ENCODE assay signal across 28 cellular contexts in genomic region chr12:39627914-39628313, GRCh38. TPM values are rescaled to one million over a fixed set of nuclear protein-coding genes. Genes with fewer than 3 reads are reported as not detected.
DNase-seq lines count a peak whose midpoint lies in the region; ATAC-seq and TF ChIP-seq lines count a peak whose summit lies in the region.
"Had no signal": no experiment of that assay in that cellular context is flagged by ENCODE, and none has a peak within 500 bp of the region (broad histone marks: within the 10 kb centered on the region; RNA-seq: fewer than 3 reads in every experiment).

No MANE protein-coding gene starts in this region.

- peak; percentile 18 to 27 for DNase-seq in activated T-cell treated with anti-CD3 and anti-CD28 coated beads, Interleukin-2, amount 50 U/mL, for 72 hours
- DNase-seq in activated T-cell treated with anti-CD3 and anti-CD28 coated beads, Interleukin-2, amount 50 U/mL, for 1 hour = no peak
- DNase-seq in T-cell (no peak), anterior cingulate cortex (lab: John Stamatoyannopoulos, UW) (no peak), foreskin fibroblast (no peak)
- no peak for DNase-seq in activated naive CD8-positive, alpha-beta T cell treated with anti-CD3 and anti-CD28 coated beads, Interleukin-2, amount 10 ng/mL, durations not matched to agents 7 days and 5 days
- DNase-seq: activated gamma-delta T cell; DMS 273 treated with DMSO at 0.1 percent for 48 hours; effector CD4-positive, alpha-beta T cell; erythroblast; foreskin keratinocyte; immature natural killer cell; KG1; naive B cell; NCI-H1694; NCI-H69; ovary; stimulated activated CD4-positive, alpha-beta T cell treated with anti-CD3 and anti-CD28 coated beads, Interleukin-4, amount 100 ng/mL, for 24 hours; upper lobe of left lung had no signal

- H3K4me1 Mint-ChIP-seq in activated T-cell treated with anti-CD3 and anti-CD28 coated beads, Interleukin-2, amount 50 U/mL, for 72 hours (ENCODE audit: low read depth) = peaks cover 72% of the 10 kb centered on the region
- peaks cover 58 to 61% (median 61%) of the 10 kb centered on the region in 3 donors for H3K4me1 Mint-ChIP-seq in T-cell
- H3K4me1 Mint-ChIP-seq in activated naive CD8-positive, alpha-beta T cell treated with anti-CD3 and anti-CD28 coated beads, Interleukin-2, amount 10 ng/mL, durations not matched to agents 7 days and 5 days = peaks cover 44% of the 10 kb centered on the region
- peaks cover 67% of the 10 kb centered on the region for H3K4me1 Mint-ChIP-seq in stimulated activated naive CD8-positive, alpha-beta T cell treated with anti-CD3 and anti-CD28 coated beads, Interleukin-15, Interleukin-2, amounts not matched to agents 100 ng/mL and 50 ng/mL, for 24 hours (ENCODE audit: low read depth)

- peak overlapping the region; percentile 59 to 81 for H3K4me3 Mint-ChIP-seq in activated T-cell treated with anti-CD3 and anti-CD28 coated beads, Interleukin-2, amount 50 U/mL, for 72 hours
- H3K4me3 Mint-ChIP-seq in T-cell = peak overlapping the region in 2 of 3 donors; percentile 32 to 35
- peak overlapping the region; percentile 67 for H3K4me3 Mint-ChIP-seq in activated naive CD8-positive, alpha-beta T cell treated with anti-CD3 and anti-CD28 coated beads, Interleukin-2, amount 10 ng/mL, durations not matched to agents 7 days and 5 days
- H3K4me3 Mint-ChIP-seq in stimulated activated naive CD8-positive, alpha-beta T cell treated with anti-CD3 and anti-CD28 coated beads, Interleukin-15, Interleukin-2, amounts not matched to agents 100 ng/mL and 50 ng/mL, for 24 hours = peak overlapping the region; percentile 49
- H3K4me3 Mint-ChIP-seq: brain had no signal

- no peak overlapping the region for H3K4me3 ChIP-seq in foreskin fibroblast (ENCODE audit: low read depth in 1 of 2, low read length in 2 of 2)
- H3K4me3 ChIP-seq: BLaER1 treated with 17β-estradiol and CSF1 and Interleukin-3, amounts not matched to agents 10 nM and 100 nM; HAP-1; hepatocyte; ovary; SK-N-MC; upper lobe of left lung had no signal

- H3K9me3 Mint-ChIP-seq in activated T-cell treated with anti-CD3 and anti-CD28 coated beads, Interleukin-2, amount 50 U/mL, for 72 hours = no peaks in the 10 kb centered on the region
- H3K9me3 Mint-ChIP-seq in T-cell = no peaks in the 10 kb centered on the region
- H3K9me3 Mint-ChIP-seq in activated naive CD8-positive, alpha-beta T cell treated with anti-CD3 and anti-CD28 coated beads, Interleukin-2, amount 10 ng/mL, durations not matched to agents 7 days and 5 days = no peaks in the 10 kb centered on the region
- peaks cover 4% of the 10 kb centered on the region for H3K9me3 Mint-ChIP-seq in stimulated activated naive CD8-positive, alpha-beta T cell treated with anti-CD3 and anti-CD28 coated beads, Interleukin-15, Interleukin-2, amounts not matched to agents 100 ng/mL and 50 ng/mL, for 24 hours
- H3K9me3 Mint-ChIP-seq: brain, immature natural killer cell, naive B cell had no signal

- CTCF ChIA-PET in T-cell (lab: Charles Lee) = interaction anchor here in 1 of 2 donors (1.0 to 1.1 kb wide), 2 partner anchors 8 to 22 kb away, joined by 3 read pairs; partner anchors contain the start of gene ABCD2

- H3K27ac Mint-ChIP-seq in activated T-cell treated with anti-CD3 and anti-CD28 coated beads, Interleukin-2, amount 50 U/mL, for 72 hours = peak overlapping the region; percentile 96
- peak overlapping the region; percentile 89 to 94 for H3K27ac Mint-ChIP-seq in T-cell
- peak overlapping the region; percentile 83 for H3K27ac Mint-ChIP-seq in activated naive CD8-positive, alpha-beta T cell treated with anti-CD3 and anti-CD28 coated beads, Interleukin-2, amount 10 ng/mL, durations not matched to agents 7 days and 5 days
- peak overlapping the region; percentile 88 for H3K27ac Mint-ChIP-seq in stimulated activated naive CD8-positive, alpha-beta T cell treated with anti-CD3 and anti-CD28 coated beads, Interleukin-15, Interleukin-2, amounts not matched to agents 100 ng/mL and 50 ng/mL, for 24 hours
- H3K27ac Mint-ChIP-seq: brain had no signal

- peak; percentile 81 to 84 for ATAC-seq in activated T-cell treated with anti-CD3 and anti-CD28 coated beads, Interleukin-2, amount 50 U/mL, for 72 hours (replicated peaks in 1 of 2)
- ATAC-seq in T-cell (replicated peaks in 1 of 4) (peak in 3 of 4 experiments; percentile 26 to 53 (median 45)), HG03520 (IDR thresholded peaks at IDR 0.05; ENCODE audit: unreplicated experiment) (no peak)
- peak; percentile 57 for ATAC-seq in activated naive CD8-positive, alpha-beta T cell treated with anti-CD3 and anti-CD28 coated beads, Interleukin-2, amount 10 ng/mL, durations not matched to agents 7 days and 5 days (ENCODE audit: low read depth)
- ATAC-seq: foreskin keratinocyte, left lobe of liver had no signal

- no peak for TF ChIP-seq CTCF in foreskin fibroblast (IDR thresholded peaks at IDR 0.05; ENCODE audit: low read depth, low read length)

- H3K27me3 Mint-ChIP-seq in activated T-cell treated with anti-CD3 and anti-CD28 coated beads, Interleukin-2, amount 50 U/mL, for 72 hours (ENCODE audit: low read depth) = no peaks in the 10 kb centered on the region
- no peaks in the 10 kb centered on the region for H3K27me3 Mint-ChIP-seq in T-cell
- H3K27me3 Mint-ChIP-seq in activated naive CD8-positive, alpha-beta T cell treated with anti-CD3 and anti-CD28 coated beads, Interleukin-2, amount 10 ng/mL, durations not matched to agents 7 days and 5 days = no peaks in the 10 kb centered on the region
- no peaks in the 10 kb centered on the region for H3K27me3 Mint-ChIP-seq in stimulated activated naive CD8-positive, alpha-beta T cell treated with anti-CD3 and anti-CD28 coated beads, Interleukin-15, Interleukin-2, amounts not matched to agents 100 ng/mL and 50 ng/mL, for 24 hours
- H3K27me3 Mint-ChIP-seq: brain, naive B cell had no signal

- POLR2A ChIA-PET in T-cell (lab: Charles Lee) = interaction anchor here (0.6 to 1.6 kb wide), 3 partner anchors 8 to 10 kb away, joined by 3 to 4 read pairs (median 3); partner anchors contain the start of gene ABCD2 (in 2 of the 2)
- POLR2A ChIA-PET in activated naive CD8-positive, alpha-beta T cell treated with anti-CD3 and anti-CD28 coated beads, Interleukin-2, amount 10 ng/mL, durations not matched to agents 7 days and 5 days (lab: Charles Lee) = interaction anchor here (2.7 kb wide), 2 partner anchors 8 to 58 kb away, joined by 28 to 57 read pairs; partner anchors contain the start of gene ABCD2

- peaks cover 1 to 3% of the 10 kb centered on the region in 2 donors for H3K36me3 Mint-ChIP-seq in activated T-cell treated with anti-CD3 and anti-CD28 coated beads, Interleukin-2, amount 50 U/mL, for 72 hours (ENCODE audit: insufficient read depth in 2 of 2)
- H3K36me3 Mint-ChIP-seq in T-cell = peaks cover 7% of the 10 kb centered on the region
- peaks cover 13% of the 10 kb centered on the region for H3K36me3 Mint-ChIP-seq in activated naive CD8-positive, alpha-beta T cell treated with anti-CD3 and anti-CD28 coated beads, Interleukin-2, amount 10 ng/mL, durations not matched to agents 7 days and 5 days
- peaks cover 4% of the 10 kb centered on the region for H3K36me3 Mint-ChIP-seq in stimulated activated naive CD8-positive, alpha-beta T cell treated with anti-CD3 and anti-CD28 coated beads, Interleukin-15, Interleukin-2, amounts not matched to agents 100 ng/mL and 50 ng/mL, for 24 hours (ENCODE audit: low read depth)
- H3K36me3 Mint-ChIP-seq: brain, immature natural killer cell, naive B cell had no signal

RNA-seq across cellular contexts. Expression of gene ABCD2, which starts 8.3 kb away (rescaled TPM):
- 10 to 100 TPM in 1 of 2 donors, 1 to 10 TPM in 1; 10.0 to 11.2 TPM for total RNA-seq in activated T-cell treated with anti-CD3 and anti-CD28 coated beads, Interleukin-2, amount 50 U/mL, for 72 hours
- total RNA-seq in T-cell = 10 to 100 TPM; 10.9 to 16.8 (median 14.7) TPM
- 10 to 100 TPM; 30.8 TPM for total RNA-seq in activated naive CD8-positive, alpha-beta T cell treated with anti-CD3 and anti-CD28 coated beads, Interleukin-2, amount 10 ng/mL, durations not matched to agents 7 days and 5 days
- total RNA-seq: G401 had no signal

Comparison
In these comparisons a context has a peak if more than half of its experiments do, and no peak if none do; other contexts are left out.
1. DNase-seq: peak in activated T-cell treated with anti-CD3 and anti-CD28 coated beads, Interleukin-2, amount 50 U/mL, for 72 hours (2 of 2); none in activated T-cell treated with anti-CD3 and anti-CD28 coated beads, Interleukin-2, amount 50 U/mL, for 1 hour (single experiment), T-cell (0 of 34), activated naive CD8-positive, alpha-beta T cell treated with anti-CD3 and anti-CD28 coated beads, Interleukin-2, amount 10 ng/mL, durations not matched to agents 7 days and 5 days (single experiment), anterior cingulate cortex (0 of 58) and foreskin fibroblast (0 of 2).
2. Peak in every context shown above with its lines, with median percentiles within 50 percentile points of each other: H3K27ac Mint-ChIP-seq and H3K4me3 Mint-ChIP-seq.